Comparison of ENCODE assay signal across 2 cellular contexts in the genomic region with DNA sequence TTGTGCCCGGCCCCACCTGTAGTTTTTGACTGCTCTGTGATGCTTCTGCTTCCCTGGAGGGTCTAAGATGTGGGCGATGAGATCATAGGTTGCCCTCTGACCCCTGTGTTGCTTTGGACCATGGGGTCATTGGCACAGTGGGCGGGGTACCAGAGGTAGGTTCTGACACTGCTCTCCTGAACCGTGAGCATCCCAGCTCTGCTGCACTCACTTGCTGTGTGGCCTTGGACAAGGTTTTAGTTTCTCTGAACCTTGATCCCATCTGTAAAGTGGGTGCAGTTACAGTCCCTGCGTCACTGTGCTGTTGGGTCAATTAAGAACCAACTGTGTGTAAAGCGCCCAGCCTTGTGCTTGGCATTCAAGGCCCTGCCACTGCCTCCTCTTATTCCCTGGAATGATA.
TF ChIP-seq lines count a peak whose summit lies in the region.

No MANE protein-coding gene starts in this region.

TF ChIP-seq in K562, 482 proteins besides CTCF, POLR2A, EP300 and RAD21:
- TF ChIP-seq RBM25 (IDR thresholded peaks at IDR 0.05; ENCODE audit: low read depth, low read length, severe bottlenecking) (peak; percentile 12), KDM1A (IDR thresholded peaks at IDR 0.05) (peak in 1 of 2 experiments; percentile 19; a peak in 1 of 4 replicates), LCOR (CRISPR knock-in tag; IDR thresholded peaks at IDR 0.05) (no peak), TAF7 (tag; IDR thresholded peaks at IDR 0.05) (no peak), BCOR (IDR thresholded peaks at IDR 0.05) (0 out of 2 replicates have a peak, but pooled peaks have one; percentile 60), NR2C1 (IDR thresholded peaks at IDR 0.05) (peak; percentile 38; the same call in 1 of the 2 replicates), NR2C1 (tag; IDR thresholded peaks at IDR 0.05) (no peak)
TF ChIP-seq in K562: peak in this region for 4.

TF ChIP-seq in GM12891, 5 proteins besides CTCF, POLR2A, EP300 and RAD21:
- TF ChIP-seq POLR2AphosphoS5 (IDR thresholded peaks at IDR 0.05; ENCODE audit: low read depth, low read length) (no peak), TAF1 (IDR thresholded peaks at IDR 0.05; ENCODE audit: low read depth, low read length) (no peak), PAX5 (IDR thresholded peaks at IDR 0.05; ENCODE audit: insufficient read depth, low read length, severe bottlenecking) (no peak), POU2F2 (IDR thresholded peaks at IDR 0.05; ENCODE audit: low read depth, low read length) (no peak), SPI1 (IDR thresholded peaks at IDR 0.05; ENCODE audit: low read depth, low read length) (no peak)
